ENCODE assay signal across 1 cellular context in the genomic region with DNA sequence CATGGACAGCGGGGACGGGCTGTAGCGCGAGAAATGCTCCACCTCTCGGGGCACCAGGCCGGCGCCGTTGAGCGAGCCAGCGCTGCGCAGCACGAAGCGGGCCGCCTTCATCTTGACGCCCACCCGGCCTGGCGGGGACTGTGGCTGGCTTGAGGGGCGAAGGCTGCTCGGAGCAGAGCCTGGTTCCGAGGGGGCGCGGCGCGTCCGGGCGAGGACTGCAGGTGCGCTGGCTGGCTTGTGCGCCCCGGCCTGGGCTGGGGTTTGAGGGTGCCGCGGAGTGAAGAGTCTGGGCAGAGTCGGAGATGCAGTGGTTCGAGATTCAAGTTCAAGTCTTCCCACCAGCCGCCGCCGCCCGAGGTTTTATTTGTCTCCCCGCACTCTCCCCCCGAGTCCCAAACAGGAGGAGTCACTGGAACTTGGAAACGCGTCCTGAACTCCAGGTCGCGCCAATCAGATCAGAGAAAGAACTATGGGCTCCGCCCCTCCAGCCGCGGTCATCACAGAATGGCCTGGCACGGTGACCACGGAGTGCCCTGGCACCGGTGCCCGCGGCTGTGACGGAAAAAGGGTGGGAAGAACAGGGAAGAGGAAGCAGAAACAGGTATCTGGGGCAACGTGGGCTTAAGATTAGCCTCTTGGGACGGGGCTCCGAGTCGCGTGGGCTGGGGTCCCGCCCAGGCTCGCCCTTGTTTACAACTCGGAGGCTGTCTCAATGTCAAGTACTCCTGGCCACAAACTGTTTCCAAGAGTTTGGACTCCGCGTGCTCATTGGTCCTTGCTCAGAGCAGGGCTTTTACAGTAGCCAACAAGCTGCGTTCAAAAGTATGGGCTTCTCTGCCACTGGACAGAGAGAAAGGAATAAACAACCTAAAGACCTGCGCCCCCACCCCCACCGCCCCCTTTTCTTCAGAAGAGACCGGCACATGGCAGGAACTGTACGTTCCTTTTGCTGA.
A peak's percentile ranks its signal among the peaks of the same experiment; 100 is the strongest.
TF ChIP-seq lines count a peak whose summit lies in the region.

A gene (minus strand): TSS at position 334 of the 953 bp plus-strand sequence. CDS start 223 bp downstream, at position 111.

TF ChIP-seq in HCT116, 20 proteins besides CTCF, POLR2A, EP300 and RAD21 (continued from another document):
- TF ChIP-seq EZH2phosphoT487 (IDR thresholded peaks at IDR 0.05; ENCODE audit: borderline replicate concordance) (no peak), SP1 (IDR thresholded peaks at IDR 0.05; ENCODE audit: low read depth) (peak; percentile 37; the same call in 1 of the 2 replicates), CEBPB (IDR thresholded peaks at IDR 0.05; ENCODE audit: low read depth) (no peak), EZH2 (IDR thresholded peaks at IDR 0.05) (no peak), YY1 (IDR thresholded peaks at IDR 0.05; ENCODE audit: extremely low read depth, insufficient replicate concordance, low read depth, low read length) (no peak), POLR2AphosphoS5 (IDR thresholded peaks at IDR 0.05; ENCODE audit: low read depth, low read length) (peak; percentile 64), FOSL1 (IDR thresholded peaks at IDR 0.05; ENCODE audit: low read depth) (no peak), SIN3A (IDR thresholded peaks at IDR 0.05; ENCODE audit: low read depth) (no peak), TCF7L2 (IDR thresholded peaks at IDR 0.05; ENCODE audit: borderline replicate concordance, extremely low read depth, insufficient read depth, insufficient read length) (peak; percentile 34)
- TF ChIP-seq, protein P1, sequence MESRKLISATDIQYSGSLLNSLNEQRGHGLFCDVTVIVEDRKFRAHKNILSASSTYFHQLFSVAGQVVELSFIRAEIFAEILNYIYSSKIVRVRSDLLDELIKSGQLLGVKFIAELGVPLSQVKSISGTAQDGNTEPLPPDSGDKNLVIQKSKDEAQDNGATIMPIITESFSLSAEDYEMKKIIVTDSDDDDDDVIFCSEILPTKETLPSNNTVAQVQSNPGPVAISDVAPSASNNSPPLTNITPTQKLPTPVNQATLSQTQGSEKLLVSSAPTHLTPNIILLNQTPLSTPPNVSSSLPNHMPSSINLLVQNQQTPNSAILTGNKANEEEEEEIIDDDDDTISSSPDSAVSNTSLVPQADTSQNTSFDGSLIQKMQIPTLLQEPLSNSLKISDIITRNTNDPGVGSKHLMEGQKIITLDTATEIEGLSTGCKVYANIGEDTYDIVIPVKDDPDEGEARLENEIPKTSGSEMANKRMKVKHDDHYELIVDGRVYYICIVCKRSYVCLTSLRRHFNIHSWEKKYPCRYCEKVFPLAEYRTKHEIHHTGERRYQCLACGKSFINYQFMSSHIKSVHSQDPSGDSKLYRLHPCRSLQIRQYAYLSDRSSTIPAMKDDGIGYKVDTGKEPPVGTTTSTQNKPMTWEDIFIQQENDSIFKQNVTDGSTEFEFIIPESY (IDR thresholded peaks at IDR 0.05; ENCODE audit: extremely low read depth, insufficient replicate concordance, low read length) = no peak
- TF ChIP-seq, protein P2, sequence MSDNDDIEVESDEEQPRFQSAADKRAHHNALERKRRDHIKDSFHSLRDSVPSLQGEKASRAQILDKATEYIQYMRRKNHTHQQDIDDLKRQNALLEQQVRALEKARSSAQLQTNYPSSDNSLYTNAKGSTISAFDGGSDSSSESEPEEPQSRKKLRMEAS (IDR thresholded peaks at IDR 0.05) = peak; percentile 41; the same call in 1 of the 2 replicates
TF ChIP-seq in HCT116: peak in this region for 4.
